In genomic region chr3:100710355-100711198, GRCh38 we compare ENCODE assay signal across 8 cellular contexts. TPM values are rescaled to one million over a fixed set of nuclear protein-coding genes. Genes with fewer than 3 reads are reported as not detected.
DNase-seq lines count a peak whose midpoint lies in the region; FAIRE-seq and TF ChIP-seq lines count a peak whose summit lies in the region.

No MANE protein-coding gene starts in this region.

- H3K27ac ChIP-seq in MM.1S (ENCODE audit: low read length) = peak overlapping the region; percentile 68

- peak; percentile 71 for FAIRE-seq in GM12892 (lab: Jason Lieb, UNC)

- CTCF ChIA-PET in HEK293T (lab: Yijun Ruan, JAX) = interaction anchor here (0.7 to 2.0 kb wide), 2 partner anchors 17 to 248 kb away, joined by 3 to 8 read pairs; no protein-coding TSS in a partner anchor

- no peak overlapping the region for H2AFZ ChIP-seq in MM.1S (ENCODE audit: low read length)

- H3K79me2 ChIP-seq in MM.1S (ENCODE audit: low read length) = peaks cover 58% of the 10 kb centered on the region

- peak; percentile 41 for TF ChIP-seq CTCF in MM.1S (IDR thresholded peaks at IDR 0.05; ENCODE audit: low read length)

- peaks cover 10% of the 10 kb centered on the region for H3K4me1 ChIP-seq in MM.1S (ENCODE audit: low read length)

- DNase-seq in GM12892 (ENCODE audit: insufficient read length) (peak; percentile 40), HEK293T (ENCODE audit: extremely low spot score) (peak; percentile 61), MM.1S (peak; percentile 75), ecto neural progenitor cell (ENCODE audit: low spot score) (peak; percentile 54), mucosa of gallbladder (ENCODE audit: low spot score) (peak; percentile 33), cerebellar nuclear complex (lab: John Stamatoyannopoulos, UW) (no peak)
- DNase-seq in activated CD4-positive, alpha-beta T cell treated with anti-CD3 and anti-CD28 coated beads for 24 hours (ENCODE audit: low read depth in 2 of 2) = peak; percentile 48 to 74
- peak; percentile 71 for DNase-seq in stimulated activated naive CD4-positive, alpha-beta T cell treated with Interleukin-2 at 50 U/mL for 16 hours (lab: John Stamatoyannopoulos, UW)

- H3K27me3 ChIP-seq in MM.1S (replicated peaks; ENCODE audit: insufficient read depth, low read length) = no peaks in the 10 kb centered on the region

- H3F3A ChIP-seq in MM.1S (ENCODE audit: insufficient read depth, low read length) = peaks cover 16% of the 10 kb centered on the region

- no peaks in the 10 kb centered on the region for H3K9me3 ChIP-seq in MM.1S (replicated peaks; ENCODE audit: insufficient read depth, low read length)

- peaks cover 27% of the 10 kb centered on the region; the same call in 1 of the 2 replicates for H4K20me1 ChIP-seq in MM.1S (ENCODE audit: insufficient read depth, low read length)

- peak overlapping the region; percentile 78 for H3K4me3 ChIP-seq in MM.1S (ENCODE audit: low read length)

- TF ChIP-seq POLR2A in GM12892 (IDR thresholded peaks at IDR 0.05; ENCODE audit: low read depth, low read length) = no peak; the same call in 1 of the 2 replicates

- no peaks in the 10 kb centered on the region for H3K9me2 ChIP-seq in MM.1S (replicated peaks; ENCODE audit: insufficient read depth, low read length)

- peak overlapping the region; percentile 58 for H3K4me2 ChIP-seq in MM.1S (ENCODE audit: low read depth, low read length)

- H3K36me3 ChIP-seq in MM.1S (replicated peaks; ENCODE audit: insufficient read depth, low read length) = peaks cover 10% of the 10 kb centered on the region; the same call in 1 of the 2 replicates

- H3K9ac ChIP-seq in MM.1S (ENCODE audit: low read length) = peak overlapping the region; percentile 73

- POLR2A ChIA-PET in HEK293T (lab: Yijun Ruan, JAX) = interaction anchor here (1.0 to 2.1 kb wide), 5 partner anchors 13 to 309 kb away, joined by 3 to 5 read pairs (median 5); partner anchors contain the start of genes LNP1 and TOMM70

TF ChIP-seq in HEK293T, 16 proteins besides CTCF, POLR2A, EP300 and RAD21:
- no peak for TF ChIP-seq SP1 (IDR thresholded peaks at IDR 0.05)
- no peak for TF ChIP-seq NFRKB (IDR thresholded peaks at IDR 0.05)
- no peak for TF ChIP-seq FOXM1 (IDR thresholded peaks at IDR 0.05; ENCODE audit: borderline replicate concordance)
- TF ChIP-seq HDGF (IDR thresholded peaks at IDR 0.05; ENCODE audit: borderline replicate concordance) = no peak
- TF ChIP-seq LEF1 (IDR thresholded peaks at IDR 0.05; ENCODE audit: borderline replicate concordance) = no peak
- TF ChIP-seq TARDBP (IDR thresholded peaks at IDR 0.05) = no peak
- no peak for TF ChIP-seq ARNT (IDR thresholded peaks at IDR 0.05)
- TF ChIP-seq BHLHE40 (IDR thresholded peaks at IDR 0.05; ENCODE audit: borderline replicate concordance) = no peak
- TF ChIP-seq FOXK2 (IDR thresholded peaks at IDR 0.05) = no peak
- no peak for TF ChIP-seq PKNOX1 (IDR thresholded peaks at IDR 0.05)
- TF ChIP-seq L3MBTL2 (conservative IDR thresholded peaks at IDR 0.05) = no peak
- TF ChIP-seq ZNF384 (IDR thresholded peaks at IDR 0.05) = no peak
- TF ChIP-seq ELF4 (IDR thresholded peaks at IDR 0.05) = no peak
- TF ChIP-seq SUZ12 (IDR thresholded peaks at IDR 0.05) = no peak
- no peak for TF ChIP-seq CTBP1 (IDR thresholded peaks at IDR 0.05; ENCODE audit: borderline replicate concordance)
- TF ChIP-seq FOXA1 (IDR thresholded peaks at IDR 0.05) = no peak

RNA-seq across cellular contexts. Expression of gene TFG, which starts 1.3 kb away (rescaled TPM):
- polyA plus RNA-seq in GM12892 (2012; ENCODE audit: missing spikeins) = 80.3 TPM
- 112 TPM for total RNA-seq in mucosa of gallbladder

Comparison
In these comparisons a context has a peak if more than half of its experiments do, and no peak if none do; other contexts are left out.
1. DNase-seq: peak in GM12892 (single experiment), HEK293T (single experiment), MM.1S (single experiment), activated CD4-positive, alpha-beta T cell treated with anti-CD3 and anti-CD28 coated beads for 24 hours (2 of 2), ecto neural progenitor cell (single experiment), mucosa of gallbladder (single experiment) and stimulated activated naive CD4-positive, alpha-beta T cell treated with Interleukin-2 at 50 U/mL for 16 hours (single experiment); none in cerebellar nuclear complex (0 of 2).